ENCODE assay signal across 31 cellular contexts in genomic region chr12:25833657-25834056, GRCh38.
"Had no signal": no experiment of that assay in that cellular context is flagged by ENCODE, and none has a peak within 500 bp of the region (broad histone marks: within the 10 kb centered on the region; RNA-seq: fewer than 3 reads in every experiment).

No MANE protein-coding gene starts in this region.

- H3K4me3 Mint-ChIP-seq: activated B cell treated with CpG ODN at 0.5 μM for 24 hours; activated naive CD4-positive, alpha-beta T cell treated with anti-CD3 and anti-CD28 coated beads for 36 hours; activated naive CD8-positive, alpha-beta T cell treated with anti-CD3 and anti-CD28 coated beads for 36 hours; dendritic cell treated with granulocyte-macrophage colony-stimulating factor and Interleukin-4, amounts not matched to agents 40 ng/mL and 50 ng/mL, for 4 days; endodermal cell; mesothelial cell of epicardium; naive thymus-derived CD4-positive, alpha-beta T cell; neural crest cell; stimulated activated naive B cell treated with anti-CD40 and anti-IgM and Interleukin-4, amounts not matched to agents 10 μg/mL and 1 μg/mL and 100 μg/mL, for 72 hours; T-cell had no signal

- FAIRE-seq: keratinocyte had no signal

- H3K36me3 Mint-ChIP-seq: activated naive CD8-positive, alpha-beta T cell treated with anti-CD3 and anti-CD28 coated beads for 36 hours; naive thymus-derived CD4-positive, alpha-beta T cell; stimulated activated naive B cell treated with anti-CD40 and anti-IgM and Interleukin-4, amounts not matched to agents 10 μg/mL and 1 μg/mL and 100 μg/mL, for 72 hours; T-cell had no signal

- H3K27me3 Mint-ChIP-seq: dendritic cell treated with granulocyte-macrophage colony-stimulating factor and Interleukin-4, amounts not matched to agents 40 ng/mL and 50 ng/mL, for 4 days had no signal

- H3K4me1 ChIP-seq: thyroid gland, upper lobe of left lung had no signal

- H3K9me3 ChIP-seq: esophagus muscularis mucosa, gastroesophageal sphincter, stomach, thyroid gland, upper lobe of left lung, vagina had no signal

- H3K9me3 Mint-ChIP-seq: activated B cell treated with CpG ODN at 0.5 μM for 24 hours; activated naive CD4-positive, alpha-beta T cell treated with anti-CD3 and anti-CD28 coated beads for 36 hours; activated naive CD8-positive, alpha-beta T cell treated with anti-CD3 and anti-CD28 coated beads for 36 hours; dendritic cell treated with granulocyte-macrophage colony-stimulating factor and Interleukin-4, amounts not matched to agents 40 ng/mL and 50 ng/mL, for 4 days; T-cell had no signal

- H3K4me1 Mint-ChIP-seq: activated B cell treated with CpG ODN at 0.5 μM for 24 hours; activated naive CD8-positive, alpha-beta T cell treated with anti-CD3 and anti-CD28 coated beads for 36 hours; mesothelial cell of epicardium; naive thymus-derived CD4-positive, alpha-beta T cell; neural crest cell; stimulated activated naive B cell treated with anti-CD40 and anti-IgM and Interleukin-4, amounts not matched to agents 10 μg/mL and 1 μg/mL and 100 μg/mL, for 72 hours; T-cell had no signal

- H3K27ac ChIP-seq: esophagus muscularis mucosa, gastroesophageal sphincter, hepatocyte, stomach, thyroid gland, upper lobe of left lung, vagina had no signal

- DNase-seq: activated B cell treated with CpG ODN at 0.5 μM for 24 hours; activated CD4-positive, alpha-beta T cell treated with anti-CD3 and anti-CD28 coated beads for 48 hours; activated CD4-positive, alpha-beta T cell treated with anti-CD3 and anti-CD28 coated beads, Interleukin-2, amount 50 U/mL, for 48 hours; activated CD8-positive, alpha-beta memory T cell treated with anti-CD3 and anti-CD28 coated beads for 24 hours; activated effector memory CD4-positive, alpha-beta T cell treated with Interleukin-2 at 50 U/mL for 16 hours; activated naive CD4-positive, alpha-beta T cell treated with anti-CD3 and anti-CD28 coated beads for 36 hours; activated naive CD8-positive, alpha-beta T cell treated with anti-CD3 and anti-CD28 coated beads for 36 hours; amygdala; caudate nucleus; endodermal cell; left cardiac atrium; left ventricle myocardium superior; naive thymus-derived CD4-positive, alpha-beta T cell; occipital lobe; posterior cingulate gyrus; right cardiac atrium; stimulated activated CD4-positive, alpha-beta T cell treated with anti-CD3 and anti-CD28 coated beads, Interleukin-15, amount 100 ng/mL, for 24 hours; stimulated activated CD4-positive, alpha-beta T cell treated with anti-CD3 and anti-CD28 coated beads, Interleukin-2, amount 100 ng/mL, for 24 hours; stimulated activated naive B cell treated with anti-CD40 and anti-IgM and Interleukin-4, amounts not matched to agents 10 μg/mL and 1 μg/mL and 100 μg/mL, for 72 hours; stomach; T-cell; thyroid gland; upper lobe of left lung had no signal

- H3K4me3 ChIP-seq: esophagus muscularis mucosa, gastroesophageal sphincter, hepatocyte, stomach, thyroid gland, upper lobe of left lung, vagina had no signal

- H3K4me2 ChIP-seq: hepatocyte had no signal

- H3K27ac Mint-ChIP-seq: activated B cell treated with CpG ODN at 0.5 μM for 24 hours; activated naive CD4-positive, alpha-beta T cell treated with anti-CD3 and anti-CD28 coated beads for 36 hours; activated naive CD8-positive, alpha-beta T cell treated with anti-CD3 and anti-CD28 coated beads for 36 hours; dendritic cell treated with granulocyte-macrophage colony-stimulating factor and Interleukin-4, amounts not matched to agents 40 ng/mL and 50 ng/mL, for 4 days; endodermal cell; mesothelial cell of epicardium; naive thymus-derived CD4-positive, alpha-beta T cell; stimulated activated naive B cell treated with anti-CD40 and anti-IgM and Interleukin-4, amounts not matched to agents 10 μg/mL and 1 μg/mL and 100 μg/mL, for 72 hours; T-cell had no signal

- ATAC-seq: gastroesophageal sphincter; left cardiac atrium; left ventricle myocardium superior; naive thymus-derived CD4-positive, alpha-beta T cell; right cardiac atrium; stimulated activated naive B cell treated with anti-CD40 and anti-IgM and Interleukin-4, amounts not matched to agents 10 μg/mL and 1 μg/mL and 100 μg/mL, for 72 hours; T-cell had no signal
